17 cellular contexts compared by ENCODE assay signal in genomic region chr15:40747685-40748631, GRCh38. TPM values are rescaled to one million over a fixed set of nuclear protein-coding genes. Genes with fewer than 3 reads are reported as not detected.
DNase-seq lines count a peak whose midpoint lies in the region; ATAC-seq and TF ChIP-seq lines count a peak whose summit lies in the region.
"Had no signal": no experiment of that assay in that cellular context is flagged by ENCODE, and none has a peak within 500 bp of the region (broad histone marks: within the 10 kb centered on the region; RNA-seq: fewer than 3 reads in every experiment).

No MANE protein-coding gene starts in this region.

- H3K4me3 ChIP-seq in GM23338 (no peak overlapping the region), MM.1S (ENCODE audit: low read length) (no peak overlapping the region)
- H3K4me3 ChIP-seq: SJSA1 had no signal

- POLR2A ChIA-PET in activated CD8-positive, alpha-beta T cell treated with anti-CD3 and anti-CD28 coated beads for 36 hours (lab: Charles Lee) = interaction anchor here (1.0 to 1.8 kb wide), 4 partner anchors 20 to 55 kb away, joined by 3 to 6 read pairs (median 4); partner anchors contain the start of gene RAD51

- H3K4me2 ChIP-seq in GM23338 (no peak overlapping the region), MM.1S (ENCODE audit: low read depth, low read length) (no peak overlapping the region)

- H3K9me3 ChIP-seq in MM.1S (replicated peaks; ENCODE audit: insufficient read depth, low read length) = no peaks in the 10 kb centered on the region
- H3K9me3 ChIP-seq: SJSA1 had no signal

- H3F3A ChIP-seq in GM23338 (replicated peaks; ENCODE audit: low read depth) (no peaks in the 10 kb centered on the region), MM.1S (ENCODE audit: insufficient read depth, low read length) (peaks cover 30% of the 10 kb centered on the region)

- ATAC-seq in GM23338 (no peak), GM18520 (IDR thresholded peaks at IDR 0.05; ENCODE audit: unreplicated experiment) (no peak)
- ATAC-seq in activated CD8-positive, alpha-beta T cell treated with anti-CD3 and anti-CD28 coated beads for 36 hours = no peak

- peaks cover 6% of the 10 kb centered on the region for H3K27me3 Mint-ChIP-seq in GM23338 (ENCODE audit: insufficient read depth, low read depth, poor library complexity)
- H3K27me3 Mint-ChIP-seq in activated CD8-positive, alpha-beta T cell treated with anti-CD3 and anti-CD28 coated beads for 36 hours = no peaks in the 10 kb centered on the region
- H3K27me3 Mint-ChIP-seq: activated naive CD4-positive, alpha-beta T cell treated with anti-CD3 and anti-CD28 coated beads, Interleukin-2, amount 50 U/mL, for 24 hours had no signal

- H3K27ac ChIP-seq in GM23338 (ENCODE audit: low read depth) (peak overlapping the region; percentile 9; the same call in 1 of the 2 replicates), MM.1S (ENCODE audit: low read length) (no peak overlapping the region)
- H3K27ac ChIP-seq: C4-2B, SJSA1, VCaP had no signal

- H3K4me1 ChIP-seq in GM23338 (ENCODE audit: insufficient read depth) (peaks cover 3% of the 10 kb centered on the region; the same call in 1 of the 2 replicates), MM.1S (ENCODE audit: low read length) (peaks cover 33% of the 10 kb centered on the region)
- H3K4me1 ChIP-seq: SJSA1 had no signal

- no peak overlapping the region for H3K9ac ChIP-seq in MM.1S (ENCODE audit: low read length)

- H3K36me3 Mint-ChIP-seq in GM23338 (ENCODE audit: low read depth) = peaks cover 21% of the 10 kb centered on the region
- H3K36me3 Mint-ChIP-seq in activated CD8-positive, alpha-beta T cell treated with anti-CD3 and anti-CD28 coated beads for 36 hours (ENCODE audit: low read depth) = peaks cover 29% of the 10 kb centered on the region

- H3K4me1 Mint-ChIP-seq in GM23338 = peaks cover 16% of the 10 kb centered on the region
- H3K4me1 Mint-ChIP-seq in activated CD8-positive, alpha-beta T cell treated with anti-CD3 and anti-CD28 coated beads for 36 hours (ENCODE audit: low read depth) = peaks cover 39% of the 10 kb centered on the region
- H3K4me1 Mint-ChIP-seq: endodermal cell had no signal

- CTCF ChIA-PET in activated CD8-positive, alpha-beta T cell treated with anti-CD3 and anti-CD28 coated beads for 36 hours (lab: Charles Lee) = interaction anchor here (0.7 to 2.1 kb wide), 6 partner anchors 10 to 37 kb away, joined by 3 to 15 read pairs (median 4); no protein-coding TSS in a partner anchor

- H4K20me1 ChIP-seq in GM23338 (replicated peaks; ENCODE audit: insufficient read depth) (no peaks in the 10 kb centered on the region), MM.1S (ENCODE audit: insufficient read depth, low read length) (peaks cover 11% of the 10 kb centered on the region)

- no peak overlapping the region for H2AFZ ChIP-seq in GM23338
- no peak overlapping the region for H2AFZ ChIP-seq in MM.1S (ENCODE audit: low read length)

- TF ChIP-seq CTCF in GM23338 (conservative IDR thresholded peaks at IDR 0.05; ENCODE audit: low read depth in 2 of 2) (no peak), MM.1S (IDR thresholded peaks at IDR 0.05; ENCODE audit: low read length) (no peak)
- TF ChIP-seq CTCF in activated CD8-positive, alpha-beta T cell treated with anti-CD3 and anti-CD28 coated beads for 36 hours (IDR thresholded peaks at IDR 0.05) = no peak

- intact Hi-C loops in activated CD8-positive, alpha-beta T cell treated with anti-CD3 and anti-CD28 coated beads for 36 hours (cut with micrococcal nuclease) = no loop called here

- H3K79me2 ChIP-seq in GM23338 (replicated peaks; ENCODE audit: insufficient read depth) = peaks cover 8% of the 10 kb centered on the region
- H3K79me2 ChIP-seq in MM.1S (ENCODE audit: low read length) = peaks cover 41% of the 10 kb centered on the region

- peaks cover 3% of the 10 kb centered on the region for H3K36me3 ChIP-seq in GM23338 (ENCODE audit: insufficient read depth)
- H3K36me3 ChIP-seq in MM.1S (replicated peaks; ENCODE audit: insufficient read depth, low read length) = peaks cover 10% of the 10 kb centered on the region

- H3K27me3 ChIP-seq in GM23338 (ENCODE audit: insufficient read depth) = no peaks in the 10 kb centered on the region
- H3K27me3 ChIP-seq in MM.1S (replicated peaks; ENCODE audit: insufficient read depth, low read length) = no peaks in the 10 kb centered on the region
- H3K27me3 ChIP-seq: SJSA1 had no signal

- H3K9me2 ChIP-seq in GM23338 (ENCODE audit: insufficient read depth) = no peaks in the 10 kb centered on the region
- no peaks in the 10 kb centered on the region for H3K9me2 ChIP-seq in MM.1S (replicated peaks; ENCODE audit: insufficient read depth, low read length)

- H3K4me3 Mint-ChIP-seq in GM23338 = no peak overlapping the region
- H3K4me3 Mint-ChIP-seq in activated CD8-positive, alpha-beta T cell treated with anti-CD3 and anti-CD28 coated beads for 36 hours = no peak overlapping the region
- H3K4me3 Mint-ChIP-seq: activated naive CD4-positive, alpha-beta T cell treated with anti-CD3 and anti-CD28 coated beads, Interleukin-2, amount 50 U/mL, for 24 hours; endodermal cell; nephron had no signal

- H3K27ac Mint-ChIP-seq in GM23338 = peak overlapping the region; percentile 27; the same call in 1 of the 2 replicates
- peak overlapping the region; percentile 16 for H3K27ac Mint-ChIP-seq in activated CD8-positive, alpha-beta T cell treated with anti-CD3 and anti-CD28 coated beads for 36 hours
- H3K27ac Mint-ChIP-seq: activated naive CD4-positive, alpha-beta T cell treated with anti-CD3 and anti-CD28 coated beads, Interleukin-2, amount 50 U/mL, for 24 hours; endodermal cell; nephron had no signal

- DNase-seq in AML-193 (lab: John Stamatoyannopoulos, UW) (peak; percentile 16 to 44), GM23338 (ENCODE audit: low spot score) (no peak), mesenteric fat pad (ENCODE audit: low spot score) (peak; percentile 51), RPMI8226 (no peak), MM.1S (no peak)
- no peak for DNase-seq in activated CD8-positive, alpha-beta T cell treated with anti-CD3 and anti-CD28 coated beads for 36 hours
- DNase-seq: DMS53, endodermal cell, NCI-H1930, NCI-H510A had no signal

- H3K9me3 Mint-ChIP-seq in GM23338 = no peaks in the 10 kb centered on the region
- H3K9me3 Mint-ChIP-seq in activated CD8-positive, alpha-beta T cell treated with anti-CD3 and anti-CD28 coated beads for 36 hours = no peaks in the 10 kb centered on the region
- H3K9me3 Mint-ChIP-seq: activated naive CD4-positive, alpha-beta T cell treated with anti-CD3 and anti-CD28 coated beads, Interleukin-2, amount 50 U/mL, for 24 hours; endodermal cell; nephron had no signal

TF ChIP-seq in GM23338, 12 proteins besides CTCF, POLR2A, EP300 and RAD21 (continues in another document):
- TF ChIP-seq STAT1 (IDR thresholded peaks at IDR 0.05; ENCODE audit: unreplicated experiment) (no peak), POLR2AphosphoS5 (IDR thresholded peaks at IDR 0.05; ENCODE audit: low read depth) (no peak)

RNA-seq across cellular contexts. Expression of gene RMDN3, which starts 7.1 kb away (rescaled TPM):
- 16.4 and 17.0 TPM in 2 replicates for total RNA-seq in GM23338 (2014; rRNA removed; shearing (Covaris generic))
- polyA plus RNA-seq in GM23338 (2016; fragmentation: Nextera tagmentation; extraction: Ambion mirVana) = 13.0 and 15.6 TPM in 2 replicates
- 10 to 100 TPM; 20.8 to 21.6 TPM for total RNA-seq in activated CD8-positive, alpha-beta T cell treated with anti-CD3 and anti-CD28 coated beads for 36 hours
- total RNA-seq in mesenteric fat pad = 57.0 TPM

RNA-seq across cellular contexts. Expression of gene GCHFR, which starts 15.9 kb away (rescaled TPM):
- 44.2 and 45.4 TPM in 2 replicates for total RNA-seq in GM23338 (2014; rRNA removed; shearing (Covaris generic))
- 38.9 and 40.2 TPM in 2 replicates for polyA plus RNA-seq in GM23338 (2016; fragmentation: Nextera tagmentation; extraction: Ambion mirVana)
- 10 to 100 TPM; 44.8 to 46.6 TPM for total RNA-seq in activated CD8-positive, alpha-beta T cell treated with anti-CD3 and anti-CD28 coated beads for 36 hours
- total RNA-seq in mesenteric fat pad = 17.1 TPM

RNA-seq across cellular contexts. Expression of gene C15orf62, which starts 21.8 kb away (rescaled TPM):
- 0.08 and 0.80 TPM in 2 replicates for total RNA-seq in GM23338 (2014; rRNA removed; shearing (Covaris generic))
- polyA plus RNA-seq in GM23338 (2016; fragmentation: Nextera tagmentation; extraction: Ambion mirVana) = 0.16 and 0.68 TPM in 2 replicates
- total RNA-seq in activated CD8-positive, alpha-beta T cell treated with anti-CD3 and anti-CD28 coated beads for 36 hours = under 1 TPM; 0.61 to 0.63 TPM
- 0.19 TPM for total RNA-seq in mesenteric fat pad
- total RNA-seq: fibroblast of villous mesenchyme had no signal

RNA-seq across cellular contexts. Expression of gene RAD51, which starts 53.0 kb away (rescaled TPM):
- total RNA-seq in GM23338 (2014; rRNA removed; shearing (Covaris generic)) = 19.4 and 20.3 TPM in 2 replicates
- 19.5 and 26.2 TPM in 2 replicates for polyA plus RNA-seq in GM23338 (2016; fragmentation: Nextera tagmentation; extraction: Ambion mirVana)
- 10 to 100 TPM; 66.5 to 77.0 TPM for total RNA-seq in activated CD8-positive, alpha-beta T cell treated with anti-CD3 and anti-CD28 coated beads for 36 hours
- total RNA-seq in mesenteric fat pad = 0.32 TPM

RNA-seq across cellular contexts. Expression of gene ZFYVE19, which starts 58.9 kb away (rescaled TPM):
- 22.7 and 23.5 TPM in 2 replicates for total RNA-seq in GM23338 (2014; rRNA removed; shearing (Covaris generic))
- 8.5 and 9.8 TPM in 2 replicates for polyA plus RNA-seq in GM23338 (2016; fragmentation: Nextera tagmentation; extraction: Ambion mirVana)
- total RNA-seq in activated CD8-positive, alpha-beta T cell treated with anti-CD3 and anti-CD28 coated beads for 36 hours = 10 to 100 TPM; 20.1 to 22.7 TPM
- 9.8 TPM for total RNA-seq in mesenteric fat pad

Comparison
In these comparisons a context has a peak if more than half of its experiments do, and no peak if none do; other contexts are left out.
1. DNase-seq: peak in AML-193 (2 of 2) and mesenteric fat pad (single experiment); none in GM23338 (single experiment), activated CD8-positive, alpha-beta T cell treated with anti-CD3 and anti-CD28 coated beads for 36 hours (single experiment), RPMI8226 (single experiment) and MM.1S (single experiment).